Comparison of ENCODE assay signal across 1 cellular context in the genomic region with DNA sequence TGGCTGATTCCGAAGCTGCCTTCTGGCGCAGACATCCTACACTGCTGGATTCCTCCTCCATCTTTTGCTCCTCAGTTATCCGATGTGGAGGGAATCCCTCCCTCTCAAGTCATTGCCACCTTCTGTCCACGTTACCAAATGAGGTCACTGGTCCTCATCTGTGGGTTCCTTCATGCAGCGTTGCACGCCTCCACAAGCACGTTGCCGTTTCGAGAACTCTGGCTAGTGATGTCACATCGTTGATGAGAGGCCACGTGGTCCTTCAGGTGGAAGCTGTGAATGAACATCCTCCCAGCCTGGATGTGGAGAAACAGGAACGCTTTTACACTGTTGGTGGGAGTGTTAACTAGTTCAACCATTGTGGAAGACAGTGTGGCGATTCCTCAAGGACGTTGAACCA.
TF ChIP-seq lines count a peak whose summit lies in the region.

No MANE protein-coding gene starts in this region.

TF ChIP-seq in GM12878, 131 proteins besides CTCF, POLR2A, EP300 and RAD21:
- TF ChIP-seq IRF5 (IDR thresholded peaks at IDR 0.05; ENCODE audit: borderline replicate concordance) = no peak
- TF ChIP-seq, protein P1, sequence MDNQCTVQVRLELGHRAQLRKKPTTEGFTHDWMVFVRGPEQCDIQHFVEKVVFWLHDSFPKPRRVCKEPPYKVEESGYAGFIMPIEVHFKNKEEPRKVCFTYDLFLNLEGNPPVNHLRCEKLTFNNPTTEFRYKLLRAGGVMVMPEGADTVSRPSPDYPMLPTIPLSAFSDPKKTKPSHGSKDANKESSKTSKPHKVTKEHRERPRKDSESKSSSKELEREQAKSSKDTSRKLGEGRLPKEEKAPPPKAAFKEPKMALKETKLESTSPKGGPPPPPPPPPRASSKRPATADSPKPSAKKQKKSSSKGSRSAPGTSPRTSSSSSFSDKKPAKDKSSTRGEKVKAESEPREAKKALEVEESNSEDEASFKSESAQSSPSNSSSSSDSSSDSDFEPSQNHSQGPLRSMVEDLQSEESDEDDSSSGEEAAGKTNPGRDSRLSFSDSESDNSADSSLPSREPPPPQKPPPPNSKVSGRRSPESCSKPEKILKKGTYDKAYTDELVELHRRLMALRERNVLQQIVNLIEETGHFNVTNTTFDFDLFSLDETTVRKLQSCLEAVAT (IDR thresholded peaks at IDR 0.05) = peak; percentile 10; the same call in 1 of the 2 replicates
TF ChIP-seq in GM12878: peak in this region for 1.
